ENCODE assay signal across 9 cellular contexts in the genomic region with DNA sequence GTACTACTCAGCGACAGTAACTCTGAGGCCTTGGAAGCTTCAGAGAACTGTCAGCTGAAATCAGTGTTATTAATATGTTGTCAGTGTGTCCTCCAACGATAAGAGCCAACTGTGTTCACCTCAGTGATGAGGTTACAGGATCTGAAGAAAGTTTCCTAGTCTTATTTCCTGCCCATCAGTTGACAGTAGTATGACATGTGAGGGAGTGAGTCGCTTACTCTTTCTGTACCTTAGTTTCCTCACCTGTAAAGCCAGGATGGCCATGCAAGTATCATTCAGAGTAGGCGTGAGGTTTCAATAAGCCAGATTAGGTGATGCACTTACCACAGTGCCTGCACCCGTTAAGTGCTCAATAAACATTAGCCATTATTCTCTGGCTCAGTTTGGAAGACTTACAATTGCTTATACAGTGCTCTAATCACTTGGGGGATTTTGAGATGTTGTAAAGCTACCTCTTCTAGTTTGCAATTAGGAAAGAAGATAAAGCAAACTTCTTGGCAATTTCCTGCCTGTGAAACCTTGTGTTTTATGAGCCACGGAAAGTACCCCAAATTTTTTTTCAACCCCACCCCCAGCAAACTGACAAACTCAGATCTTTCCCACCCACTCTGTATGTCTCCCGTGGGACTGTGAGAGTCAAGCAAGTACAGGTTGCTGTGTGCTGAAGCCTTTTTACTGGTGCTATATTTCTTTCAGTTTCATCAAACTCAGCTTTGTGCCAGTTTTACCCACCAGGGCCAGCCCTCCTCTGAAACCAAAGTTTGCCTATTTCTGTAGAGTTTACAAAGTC.
DNase-seq lines count a peak whose midpoint lies in the region; ATAC-seq, FAIRE-seq and TF ChIP-seq lines count a peak whose summit lies in the region.
"Had no signal": no experiment of that assay in that cellular context is flagged by ENCODE, and none has a peak within 500 bp of the region (broad histone marks: within the 10 kb centered on the region; RNA-seq: fewer than 3 reads in every experiment).

No MANE protein-coding gene starts in this region.

- H3K27me3 Mint-ChIP-seq in activated T-helper 1 cell treated with anti-CD3 and anti-CD28 coated beads, Interleukin-12 subunit alpha, Interleukin-12 subunit beta, Interleukin-2, Interleukin-4 antibody, amounts not matched to agents 30 ng/mL and 10 ng/mL and 1 ng/mL, durations not matched to agents 14 hours and 24 hours and 36 hours (ENCODE audit: insufficient read depth): no peaks in the 10 kb centered on the region

- H3K4me1 ChIP-seq in kidney (ENCODE audit: control insufficient read depth in 1 of 2, insufficient read depth in 1 of 2, low read depth in 1 of 2, low read length in 2 of 2): no peaks in the 10 kb centered on the region

- ATAC-seq in GM19328 (IDR thresholded peaks at IDR 0.05; ENCODE audit: unreplicated experiment): peak; percentile 71
- ATAC-seq in HG03066 (IDR thresholded peaks at IDR 0.05; ENCODE audit: low read depth, unreplicated experiment): peak; percentile 60

- intact Hi-C loops in activated T-helper 1 cell treated with anti-CD3 and anti-CD28 coated beads, Interleukin-12 subunit alpha, Interleukin-12 subunit beta, Interleukin-2, Interleukin-4 antibody, amounts not matched to agents 30 ng/mL and 10 ng/mL and 1 ng/mL, durations not matched to agents 14 hours and 24 hours and 36 hours (cut with micrococcal nuclease): loop anchor here (1.0 to 5.0 kb wide), 5 partner anchors 31 to 656 kb away; no protein-coding TSS in a partner anchor
- intact Hi-C loops in kidney (cut with DNase I): loop anchor here (10.0 kb wide), 1 partner anchor 251 kb away; no protein-coding TSS in a partner anchor

- no peak for FAIRE-seq in kidney (lab: Jason Lieb, UNC)

- H3K9me3 ChIP-seq in kidney (ENCODE audit: control insufficient read depth in 1 of 2, low read length in 2 of 2): no peaks in the 10 kb centered on the region

- TF ChIP-seq CTCF in kidney (IDR thresholded peaks at IDR 0.05; ENCODE audit: borderline replicate concordance, extremely low read depth, insufficient read depth): no peak

- DNase-seq in activated T-helper 1 cell treated with anti-CD3 and anti-CD28 coated beads, Interleukin-12 subunit alpha, Interleukin-12 subunit beta, Interleukin-2, Interleukin-4 antibody, amounts not matched to agents 30 ng/mL and 10 ng/mL and 1 ng/mL, durations not matched to agents 14 hours and 24 hours and 36 hours (ENCODE audit: low spot score): no peak
- DNase-seq in SKM-1 treated with dmso at 0.1 percent for 144 hours (lab: John Stamatoyannopoulos, UW; ENCODE audit: unreplicated experiment) (no peak), kidney (no peak), cerebellar nuclear complex (lab: John Stamatoyannopoulos, UW) (no peak), NCI-H226 (no peak)
- DNase-seq: NCI-H526 had no signal

- no peaks in the 10 kb centered on the region for H3K9me3 Mint-ChIP-seq in activated T-helper 1 cell treated with anti-CD3 and anti-CD28 coated beads, Interleukin-12 subunit alpha, Interleukin-12 subunit beta, Interleukin-2, Interleukin-4 antibody, amounts not matched to agents 30 ng/mL and 10 ng/mL and 1 ng/mL, durations not matched to agents 14 hours and 24 hours and 36 hours

- H3K36me3 Mint-ChIP-seq in activated T-helper 1 cell treated with anti-CD3 and anti-CD28 coated beads, Interleukin-12 subunit alpha, Interleukin-12 subunit beta, Interleukin-2, Interleukin-4 antibody, amounts not matched to agents 30 ng/mL and 10 ng/mL and 1 ng/mL, durations not matched to agents 14 hours and 24 hours and 36 hours (ENCODE audit: low read depth): peaks cover 4% of the 10 kb centered on the region

- H3K4me3 Mint-ChIP-seq in activated T-helper 1 cell treated with anti-CD3 and anti-CD28 coated beads, Interleukin-12 subunit alpha, Interleukin-12 subunit beta, Interleukin-2, Interleukin-4 antibody, amounts not matched to agents 30 ng/mL and 10 ng/mL and 1 ng/mL, durations not matched to agents 14 hours and 24 hours and 36 hours: peak overlapping the region; percentile 13

- H3K27ac ChIP-seq in kidney (ENCODE audit: low read depth in 2 of 2, low read length in 2 of 2): no peak overlapping the region

- peak overlapping the region; percentile 22; the same call in 1 of the 2 replicates for H3K4me3 ChIP-seq in GM08714 (ENCODE audit: low read length)
- H3K4me3 ChIP-seq in kidney (ENCODE audit: low read length in 2 of 2): no peak overlapping the region

- no peak overlapping the region for H3K9ac ChIP-seq in kidney (ENCODE audit: low read length in 2 of 2)

- H3K36me3 ChIP-seq in kidney (ENCODE audit: control insufficient read depth in 1 of 2, insufficient read depth in 2 of 2, low read length in 2 of 2): no peaks in the 10 kb centered on the region

- H3K4me1 Mint-ChIP-seq in activated T-helper 1 cell treated with anti-CD3 and anti-CD28 coated beads, Interleukin-12 subunit alpha, Interleukin-12 subunit beta, Interleukin-2, Interleukin-4 antibody, amounts not matched to agents 30 ng/mL and 10 ng/mL and 1 ng/mL, durations not matched to agents 14 hours and 24 hours and 36 hours (ENCODE audit: low read depth): peaks cover 73% of the 10 kb centered on the region

- peak overlapping the region; percentile 18 for H3K27ac Mint-ChIP-seq in activated T-helper 1 cell treated with anti-CD3 and anti-CD28 coated beads, Interleukin-12 subunit alpha, Interleukin-12 subunit beta, Interleukin-2, Interleukin-4 antibody, amounts not matched to agents 30 ng/mL and 10 ng/mL and 1 ng/mL, durations not matched to agents 14 hours and 24 hours and 36 hours
